Comparison of ENCODE assay signal across 1 cellular context in genomic region chr4:12926189-12927066, GRCh38.
A peak's percentile ranks its signal among the peaks of the same experiment; 100 is the strongest.
TF ChIP-seq lines count a peak whose summit lies in the region.

No MANE protein-coding gene starts in this region.

TF ChIP-seq in HepG2, 621 proteins besides CTCF, POLR2A, EP300 and RAD21 (continued from another document and continues in another):
- TF ChIP-seq ZNF280D (CRISPR knock-in tag; IDR thresholded peaks at IDR 0.05) (peak; percentile 68; the same call in 1 of the 2 replicates), E2F1 (CRISPR knock-in tag; IDR thresholded peaks at IDR 0.05) (no peak; the same call in 1 of the 2 replicates), ZNF136 (CRISPR knock-in tag; IDR thresholded peaks at IDR 0.05; ENCODE audit: low read depth) (no peak), MIXL1 (CRISPR knock-in tag; IDR thresholded peaks at IDR 0.05) (peak; percentile 63), ZNF20 (CRISPR knock-in tag; IDR thresholded peaks at IDR 0.05) (no peak), AFF4 (CRISPR knock-in tag; IDR thresholded peaks at IDR 0.05) (no peak), THAP9 (CRISPR knock-in tag; IDR thresholded peaks at IDR 0.05; ENCODE audit: borderline replicate concordance) (no peak), JUND (CRISPR knock-in tag; IDR thresholded peaks at IDR 0.05) (no peak), TEAD2 (CRISPR knock-in tag; IDR thresholded peaks at IDR 0.05) (no peak), SMC3 (IDR thresholded peaks at IDR 0.05; ENCODE audit: low read length) (peak; percentile 14; the same call in 1 of the 2 replicates), ZNF362 (CRISPR knock-in tag; IDR thresholded peaks at IDR 0.05; ENCODE audit: borderline replicate concordance) (no peak), ZNF530 (CRISPR knock-in tag; IDR thresholded peaks at IDR 0.05; ENCODE audit: low read depth) (no peak), NCOA5 (CRISPR knock-in tag; IDR thresholded peaks at IDR 0.05) (no peak), SP1 (IDR thresholded peaks at IDR 0.05) (no peak), SP1 (CRISPR knock-in tag; IDR thresholded peaks at IDR 0.05) (no peak), ZNF501 (CRISPR knock-in tag; IDR thresholded peaks at IDR 0.05) (peak; percentile 69), PRDM10 (CRISPR knock-in tag; IDR thresholded peaks at IDR 0.05; ENCODE audit: low read depth) (0 out of 2 replicates have a peak, but pooled peaks have one; percentile 22), ZNF770 (CRISPR knock-in tag; IDR thresholded peaks at IDR 0.05) (no peak), SMAD3 (CRISPR knock-in tag; IDR thresholded peaks at IDR 0.05) (0 out of 2 replicates have a peak, but pooled peaks have one; percentile 10), ZBTB44 (CRISPR knock-in tag; IDR thresholded peaks at IDR 0.05) (no peak), GPBP1L1 (CRISPR knock-in tag; IDR thresholded peaks at IDR 0.05) (no peak), ZFY (CRISPR knock-in tag; IDR thresholded peaks at IDR 0.05) (no peak), ZSCAN20 (CRISPR knock-in tag; IDR thresholded peaks at IDR 0.05; ENCODE audit: borderline replicate concordance) (no peak), SP5 (CRISPR knock-in tag; IDR thresholded peaks at IDR 0.05; ENCODE audit: borderline replicate concordance, low read depth) (no peak), SRY (CRISPR knock-in tag; IDR thresholded peaks at IDR 0.05) (no peak), KDM5A (IDR thresholded peaks at IDR 0.05; ENCODE audit: borderline replicate concordance, low read length) (no peak), SIN3A (IDR thresholded peaks at IDR 0.05; ENCODE audit: borderline replicate concordance, low read depth, low read length) (no peak), ZNF367 (CRISPR knock-in tag; IDR thresholded peaks at IDR 0.05; ENCODE audit: borderline replicate concordance) (no peak), HOXA9 (CRISPR knock-in tag; IDR thresholded peaks at IDR 0.05; ENCODE audit: borderline replicate concordance) (no peak), MAX (IDR thresholded peaks at IDR 0.05) (peak; percentile 65), MED1 (CRISPR knock-in tag; IDR thresholded peaks at IDR 0.05) (peak; percentile 82), FOXA1 (IDR thresholded peaks at IDR 0.05) (no peak), FOXA1 (CRISPR knock-in tag; IDR thresholded peaks at IDR 0.05) (peak; percentile 74), ZNF615 (CRISPR knock-in tag; IDR thresholded peaks at IDR 0.05; ENCODE audit: borderline replicate concordance) (no peak), NFYB (CRISPR knock-in tag; IDR thresholded peaks at IDR 0.05) (no peak), ZBTB21 (CRISPR knock-in tag; IDR thresholded peaks at IDR 0.05) (no peak), RARG (CRISPR knock-in tag; IDR thresholded peaks at IDR 0.05; ENCODE audit: low read depth) (no peak), ZNF772 (CRISPR knock-in tag; IDR thresholded peaks at IDR 0.05) (no peak), TBX3 (IDR thresholded peaks at IDR 0.05; ENCODE audit: borderline replicate concordance) (peak; percentile 54; the same call in 1 of the 2 replicates), MXD4 (CRISPR knock-in tag; IDR thresholded peaks at IDR 0.05) (no peak), ZNF775 (CRISPR knock-in tag; IDR thresholded peaks at IDR 0.05; ENCODE audit: borderline replicate concordance) (no peak), PHF5A (CRISPR knock-in tag; IDR thresholded peaks at IDR 0.05; ENCODE audit: low read depth, unreplicated experiment) (no peak)
